ENCODE assay signal across 8 cellular contexts in genomic region chr1:32972814-32973428, GRCh38. TPM values are rescaled to one million over a fixed set of nuclear protein-coding genes. Genes with fewer than 3 reads are reported as not detected.
DNase-seq lines count a peak whose midpoint lies in the region; ATAC-seq and TF ChIP-seq lines count a peak whose summit lies in the region.

No MANE protein-coding gene starts in this region.

- H3K9me3 ChIP-seq in tibial artery = no peaks in the 10 kb centered on the region

- no peak overlapping the region for H3K27ac Mint-ChIP-seq in mesothelial cell of epicardium

- peak overlapping the region; percentile 59 for H3K4me3 ChIP-seq in AG04449 (ENCODE audit: low read depth, low read length)
- peak overlapping the region; percentile 39 for H3K4me3 ChIP-seq in epithelial cell of esophagus (ENCODE audit: low read length)
- peak overlapping the region; percentile 56 to 65 for H3K4me3 ChIP-seq in tibial artery

- H3K36me3 Mint-ChIP-seq in mesothelial cell of epicardium = peaks cover 2% of the 10 kb centered on the region

- CTCF ChIA-PET in AG04449 (lab: Yijun Ruan, JAX) (interaction anchor here (1.0 to 1.8 kb wide), 2 partner anchors 15 to 34 kb away, joined by 3 to 4 read pairs; no protein-coding TSS in a partner anchor), HEK293T (lab: Yijun Ruan, JAX) (interaction anchor here (0.6 kb wide), 1 partner anchor 48 kb away, joined by 3 read pairs; no protein-coding TSS in a partner anchor)

- DNase-seq in AG04449 (ENCODE audit: low read depth, low spot score) (no peak), HEK293T (ENCODE audit: extremely low spot score) (peak; percentile 74), SHP77 (lab: John Stamatoyannopoulos, UW) (peak; percentile 39 to 68), epithelial cell of esophagus (ENCODE audit: low read depth) (peak; percentile 57), mesothelial cell of epicardium (ENCODE audit: low spot score in 2 of 2, unreplicated experiment in 2 of 2) (peak; percentile 41 to 68), tibial artery (peak; percentile 37 to 80), KG1 (lab: John Stamatoyannopoulos, UW) (no peak)

- H3K27me3 Mint-ChIP-seq in mesothelial cell of epicardium (ENCODE audit: low read depth) = peaks cover 25% of the 10 kb centered on the region

- TF ChIP-seq CTCF in AG04449 (IDR thresholded peaks at IDR 0.05; ENCODE audit: insufficient read depth, low read length, missing control alignments) = no peak
- no peak for TF ChIP-seq CTCF in epithelial cell of esophagus (IDR thresholded peaks at IDR 0.05; ENCODE audit: insufficient read depth, low read depth, low read length, missing control alignments)
- no peak for TF ChIP-seq CTCF in mesothelial cell of epicardium (IDR thresholded peaks at IDR 0.05; ENCODE audit: unreplicated experiment)
- TF ChIP-seq CTCF in tibial artery (IDR thresholded peaks at IDR 0.05) = no peak

- H3K4me1 Mint-ChIP-seq in mesothelial cell of epicardium = peaks cover 13% of the 10 kb centered on the region

- no peaks in the 10 kb centered on the region for H3K9me3 Mint-ChIP-seq in mesothelial cell of epicardium

- intact Hi-C loops in tibial artery (cut with DNase I; ENCODE audit: low total_unique reads) = no loop called here

- no peaks in the 10 kb centered on the region for H3K36me3 ChIP-seq in tibial artery

- no peaks in the 10 kb centered on the region for H3K27me3 ChIP-seq in tibial artery

- peak overlapping the region; percentile 21 to 42 for H3K27ac ChIP-seq in tibial artery

- POLR2A ChIA-PET in AG04449 (lab: Yijun Ruan, JAX) (no interaction called here), HEK293T (lab: Yijun Ruan, JAX) (interaction anchor here (1.0 to 1.6 kb wide), 2 partner anchors 9 to 12 kb away, joined by 3 to 5 read pairs; no protein-coding TSS in a partner anchor)

- peak overlapping the region; percentile 66 for H3K4me3 Mint-ChIP-seq in mesothelial cell of epicardium

- H3K4me1 ChIP-seq in tibial artery = peaks cover 0 to 14% (median 7%) of the 10 kb centered on the region in 4 donors

- no peak for ATAC-seq in HG02885 (IDR thresholded peaks at IDR 0.05; ENCODE audit: poor library complexity, unreplicated experiment)

TF ChIP-seq in HEK293T, 16 proteins besides CTCF, POLR2A, EP300 and RAD21:
- TF ChIP-seq L3MBTL2 (conservative IDR thresholded peaks at IDR 0.05) (peak; percentile 86), HDGF (IDR thresholded peaks at IDR 0.05; ENCODE audit: borderline replicate concordance) (0 out of 2 replicates have a peak, but pooled peaks have one; percentile 86), CTBP1 (IDR thresholded peaks at IDR 0.05; ENCODE audit: borderline replicate concordance) (no peak), LEF1 (IDR thresholded peaks at IDR 0.05; ENCODE audit: borderline replicate concordance) (no peak), PKNOX1 (IDR thresholded peaks at IDR 0.05) (peak; percentile 53; the same call in 1 of the 2 replicates), TARDBP (IDR thresholded peaks at IDR 0.05) (no peak), ZNF384 (IDR thresholded peaks at IDR 0.05) (peak; percentile 89)

RNA-seq across cellular contexts. Expression of gene RNF19B, which starts 8.3 kb away (rescaled TPM):
- 14.3 to 15.5 TPM (median 14.6 TPM) in 3 replicates for total RNA-seq in mesothelial cell of epicardium

Comparison
In these comparisons a context has a peak if more than half of its experiments do, and no peak if none do; other contexts are left out.
1. DNase-seq: peak in HEK293T (single experiment), SHP77 (2 of 2), epithelial cell of esophagus (single experiment), mesothelial cell of epicardium (2 of 2) and tibial artery (2 of 2); none in AG04449 (single experiment) and KG1 (single experiment).
2. Peak in every context shown above with its lines, with median percentiles within 50 percentile points of each other: H3K4me3 ChIP-seq.